ENCODE assay signal across 20 cellular contexts in genomic region chr15:41782486-41783271, GRCh38. TPM values are rescaled to one million over a fixed set of nuclear protein-coding genes. Genes with fewer than 3 reads are reported as not detected.
DNase-seq lines count a peak whose midpoint lies in the region; ATAC-seq, FAIRE-seq and TF ChIP-seq lines count a peak whose summit lies in the region.
"Had no signal": no experiment of that assay in that cellular context is flagged by ENCODE, and none has a peak within 500 bp of the region (broad histone marks: within the 10 kb centered on the region; RNA-seq: fewer than 3 reads in every experiment).

No MANE protein-coding gene starts in this region.

- TF ChIP-seq CTCF in HepG2 (CRISPR knock-in tag; IDR thresholded peaks at IDR 0.05) (no peak), right lobe of liver (IDR thresholded peaks at IDR 0.05) (no peak), IMR-90 (conservative IDR thresholded peaks at IDR 0.05; ENCODE audit: low read depth, low read length) (no peak), type B pancreatic cell (conservative IDR thresholded peaks at IDR 0.05) (no peak), mammary epithelial cell (conservative IDR thresholded peaks at IDR 0.05 in 1 of 2, IDR thresholded peaks at IDR 0.05 in 1 of 2; ENCODE audit: extremely low read depth in 1 of 2, insufficient read depth in 1 of 2, low read depth in 1 of 2, low read length in 2 of 2) (no peak)

- H3K23ac ChIP-seq in IMR-90 (ENCODE audit: low read depth, low read length): 0 out of 2 replicates have a peak overlapping the region, but pooled peaks have one; percentile 11

- H3K4me1 ChIP-seq in HepG2 (ENCODE audit: insufficient read depth, low read length) (peaks cover 55% of the 10 kb centered on the region), right lobe of liver (peaks cover 0 to 6% (median 0%) of the 10 kb centered on the region in 4 donors), IMR-90 (ENCODE audit: control insufficient read depth, insufficient read depth, low read length) (peaks cover 8% of the 10 kb centered on the region), mammary epithelial cell (ENCODE audit: insufficient read depth, low read length) (peaks cover 28% of the 10 kb centered on the region)

- H3K4me3 Mint-ChIP-seq in central memory CD8-positive, alpha-beta T cell: no peak overlapping the region
- H3K4me3 Mint-ChIP-seq in type B pancreatic cell: peak overlapping the region; percentile 2
- H3K4me3 Mint-ChIP-seq: activated CD8-positive, alpha-beta T cell treated with anti-CD3 and anti-CD28 coated beads, Interleukin-2, amount 10 ng/mL, durations not matched to agents 7 days and 5 days; activated T-helper 1 cell treated with anti-CD3 and anti-CD28 coated beads, Interleukin-12 subunit alpha, Interleukin-12 subunit beta, Interleukin-2, Interleukin-4 antibody, amounts not matched to agents 30 ng/mL and 10 ng/mL and 1 ng/mL, durations not matched to agents 14 hours and 24 hours and 36 hours; CD4-positive, CD25-positive, alpha-beta regulatory T cell; stimulated activated effector memory CD8-positive, alpha-beta T cell treated with anti-CD3 and anti-CD28 coated beads, Interleukin-12 subunit alpha, Interleukin-12 subunit beta, amount 100 ng/mL, for 72 hours had no signal

- intact Hi-C loops in HepG2 (cut with micrococcal nuclease; ENCODE audit: unreplicated experiment) (no loop called here), right lobe of liver (cut with DNase I) (no loop called here), IMR-90 (cut with micrococcal nuclease) (no loop called here), mammary epithelial cell (cut with micrococcal nuclease) (no loop called here)

- H3K4me3 ChIP-seq in HepG2 (replicated peaks in 1 of 3; ENCODE audit: insufficient read depth in 1 of 3, low read depth in 2 of 3, low read length in 3 of 3): no peak overlapping the region
- no peak overlapping the region for H3K4me3 ChIP-seq in right lobe of liver
- no peak overlapping the region for H3K4me3 ChIP-seq in IMR-90 (ENCODE audit: insufficient read depth, low read depth, low read length)
- H3K4me3 ChIP-seq in mammary epithelial cell (replicated peaks in 1 of 3; ENCODE audit: insufficient read depth in 1 of 3, low read depth in 2 of 3, low read length in 3 of 3): no peak overlapping the region
- H3K4me3 ChIP-seq: HAP-1, left lung, mucosa of descending colon, transverse colon had no signal

- H4K5ac ChIP-seq in IMR-90 (ENCODE audit: low read depth, low read length): no peak overlapping the region

- DNase-seq in HepG2 (ENCODE audit: low spot score) (no peak), right lobe of liver (no peak), IMR-90 (no peak), type B pancreatic cell (ENCODE audit: extremely low spot score, unreplicated experiment) (no peak), NCI-H2171 (lab: John Stamatoyannopoulos, UW) (no peak), mammary epithelial cell (no peak)
- no peak for DNase-seq in central memory CD8-positive, alpha-beta T cell (ENCODE audit: low spot score in 2 of 2)
- DNase-seq: activated CD8-positive, alpha-beta T cell treated with anti-CD3 and anti-CD28 coated beads, Interleukin-2, amount 10 ng/mL, durations not matched to agents 7 days and 5 days; CD4-positive, CD25-positive, alpha-beta regulatory T cell; left lung; MM.1S; mucosa of descending colon; NCI-H2029; stimulated activated CD4-positive, alpha-beta T cell treated with anti-CD3 and anti-CD28 coated beads, Interleukin-15, amount 100 ng/mL, for 24 hours; transverse colon had no signal

- peak overlapping the region; percentile 18 for H3K27ac Mint-ChIP-seq in central memory CD8-positive, alpha-beta T cell (ENCODE audit: low read depth)
- no peak overlapping the region for H3K27ac Mint-ChIP-seq in type B pancreatic cell
- H3K27ac Mint-ChIP-seq: activated CD8-positive, alpha-beta T cell treated with anti-CD3 and anti-CD28 coated beads, Interleukin-2, amount 10 ng/mL, durations not matched to agents 7 days and 5 days; activated T-helper 1 cell treated with anti-CD3 and anti-CD28 coated beads, Interleukin-12 subunit alpha, Interleukin-12 subunit beta, Interleukin-2, Interleukin-4 antibody, amounts not matched to agents 30 ng/mL and 10 ng/mL and 1 ng/mL, durations not matched to agents 14 hours and 24 hours and 36 hours; CD4-positive, CD25-positive, alpha-beta regulatory T cell; stimulated activated effector memory CD8-positive, alpha-beta T cell treated with anti-CD3 and anti-CD28 coated beads, Interleukin-12 subunit alpha, Interleukin-12 subunit beta, amount 100 ng/mL, for 72 hours had no signal

- H3K36me3 Mint-ChIP-seq in central memory CD8-positive, alpha-beta T cell (ENCODE audit: insufficient read depth): peaks cover 5% of the 10 kb centered on the region
- H3K36me3 Mint-ChIP-seq in type B pancreatic cell: peaks cover 10% of the 10 kb centered on the region

- 0 out of 2 replicates have a peak overlapping the region, but pooled peaks have one; percentile 23 for H3K14ac ChIP-seq in IMR-90 (replicated peaks; ENCODE audit: low read depth, low read length)

- dilution Hi-C loops in IMR-90 (cut with HindIII; ENCODE audit: low sequenced_read_pairs, unreplicated experiment) (no loop called here), mammary epithelial cell (cut with HindIII; ENCODE audit: low sequenced_read_pairs) (no loop called here)

- no peak overlapping the region for H3K56ac ChIP-seq in IMR-90 (ENCODE audit: extremely low read depth, insufficient read depth, low read length)

- CTCF ChIA-PET in HepG2 (lab: Yijun Ruan, JAX; ENCODE audit: low intra/inter-chr PET ratio, low total read pairs): no interaction called here
- CTCF ChIA-PET in IMR-90 (lab: Yijun Ruan, JAX): interaction anchor here (1.0 kb wide), 1 partner anchor 10 kb away, joined by 3 read pairs; no protein-coding TSS in a partner anchor
- CTCF ChIA-PET in mammary epithelial cell (lab: Charles Lee; ENCODE audit: low non-redundant PET): no interaction called here

- no peaks in the 10 kb centered on the region for H3K27me3 Mint-ChIP-seq in central memory CD8-positive, alpha-beta T cell
- H3K27me3 Mint-ChIP-seq in type B pancreatic cell: no peaks in the 10 kb centered on the region
- H3K27me3 Mint-ChIP-seq: CD4-positive, CD25-positive, alpha-beta regulatory T cell had no signal

- TF ChIP-seq RAD21 in HepG2 (CRISPR knock-in tag; IDR thresholded peaks at IDR 0.05) (no peak), IMR-90 (IDR thresholded peaks at IDR 0.05; ENCODE audit: low read length) (no peak)

- no peak overlapping the region for H3K4me2 ChIP-seq in HepG2 (ENCODE audit: low read depth, low read length)
- H3K4me2 ChIP-seq in IMR-90 (ENCODE audit: low read depth, low read length): no peak overlapping the region
- H3K4me2 ChIP-seq in mammary epithelial cell (ENCODE audit: insufficient read depth, low read depth, low read length): no peak overlapping the region

- H3K9me3 ChIP-seq in HepG2 (ENCODE audit: low read length) (no peaks in the 10 kb centered on the region), right lobe of liver (no peaks in the 10 kb centered on the region), IMR-90 (ENCODE audit: control insufficient read depth, insufficient read depth, low read length) (no peaks in the 10 kb centered on the region), mammary epithelial cell (replicated peaks; ENCODE audit: insufficient read depth, low read length) (no peaks in the 10 kb centered on the region)
- H3K9me3 ChIP-seq: HAP-1, left lung, mucosa of descending colon, neutrophil, transverse colon had no signal

- no peaks in the 10 kb centered on the region for H3K27me3 ChIP-seq in HepG2 (ENCODE audit: control insufficient read depth in 1 of 2, insufficient read depth in 2 of 2, low read length in 2 of 2)
- H3K27me3 ChIP-seq in right lobe of liver: no peaks in the 10 kb centered on the region
- no peaks in the 10 kb centered on the region for H3K27me3 ChIP-seq in IMR-90 (ENCODE audit: control insufficient read depth, insufficient read depth, low read length)
- H3K27me3 ChIP-seq in mammary epithelial cell (ENCODE audit: insufficient read depth, low read length): no peaks in the 10 kb centered on the region
- H3K27me3 ChIP-seq: left lung, neutrophil, transverse colon had no signal

- H3K9ac ChIP-seq in HepG2 (ENCODE audit: insufficient read depth, low read depth, low read length): no peak overlapping the region; the same call in 1 of the 2 replicates
- no peak overlapping the region for H3K9ac ChIP-seq in IMR-90 (ENCODE audit: low read depth, low read length)
- H3K9ac ChIP-seq in mammary epithelial cell (ENCODE audit: insufficient read depth, low read length): no peak overlapping the region

- peak overlapping the region; percentile 8 for H3K27ac ChIP-seq in HepG2 (ENCODE audit: extremely low read length, insufficient read depth, low read length)
- H3K27ac ChIP-seq in right lobe of liver: no peak overlapping the region
- H3K27ac ChIP-seq in IMR-90 (ENCODE audit: insufficient read depth, low read length): no peak overlapping the region
- no peak overlapping the region for H3K27ac ChIP-seq in mammary epithelial cell (ENCODE audit: insufficient read depth, low read depth, low read length)
- H3K27ac ChIP-seq: left lung, neutrophil, transverse colon had no signal

- H4K91ac ChIP-seq in IMR-90 (ENCODE audit: insufficient read depth, low read depth, low read length): no peak overlapping the region

- no peaks in the 10 kb centered on the region for H3K9me3 Mint-ChIP-seq in central memory CD8-positive, alpha-beta T cell
- H3K9me3 Mint-ChIP-seq in type B pancreatic cell: no peaks in the 10 kb centered on the region
- H3K9me3 Mint-ChIP-seq: activated T-helper 1 cell treated with anti-CD3 and anti-CD28 coated beads, Interleukin-12 subunit alpha, Interleukin-12 subunit beta, Interleukin-2, Interleukin-4 antibody, amounts not matched to agents 30 ng/mL and 10 ng/mL and 1 ng/mL, durations not matched to agents 14 hours and 24 hours and 36 hours; CD4-positive, CD25-positive, alpha-beta regulatory T cell; stimulated activated effector memory CD8-positive, alpha-beta T cell treated with anti-CD3 and anti-CD28 coated beads, Interleukin-12 subunit alpha, Interleukin-12 subunit beta, amount 100 ng/mL, for 72 hours had no signal

- H4K8ac ChIP-seq in IMR-90 (ENCODE audit: low read depth in 2 of 2, low read length in 2 of 2): no peak overlapping the region

- no peak overlapping the region for H3K18ac ChIP-seq in IMR-90 (ENCODE audit: low read depth, low read length)

- H2AK5ac ChIP-seq in IMR-90 (ENCODE audit: low read depth, low read length): 0 out of 2 replicates have a peak overlapping the region, but pooled peaks have one; percentile 54

- H4K20me1 ChIP-seq in HepG2 (ENCODE audit: insufficient read depth, low read length) (no peaks in the 10 kb centered on the region), IMR-90 (ENCODE audit: insufficient read depth, low read length) (peaks cover 14% of the 10 kb centered on the region; the same call in 1 of the 2 replicates), mammary epithelial cell (ENCODE audit: insufficient read depth, low read length) (no peaks in the 10 kb centered on the region)

- TF ChIP-seq POLR2A in HepG2 (IDR thresholded peaks at IDR 0.05; ENCODE audit: insufficient read depth in 1 of 2, low read depth in 2 of 2, low read length in 2 of 2) (no peak), right lobe of liver (IDR thresholded peaks at IDR 0.05) (no peak), IMR-90 (IDR thresholded peaks at IDR 0.05; ENCODE audit: low read depth, low read length) (no peak)

- BruUV-seq in HepG2 (replicated peaks; lab: Mats Ljungman, UMichigan) (no TSS peak), IMR-90 (replicated peaks; lab: Mats Ljungman, UMichigan) (no TSS peak), mammary epithelial cell (replicated peaks; lab: Mats Ljungman, UMichigan) (no TSS peak)

- H3K36me3 ChIP-seq in HepG2 (replicated peaks in 1 of 2; ENCODE audit: control insufficient read depth in 1 of 2, insufficient read depth in 2 of 2, low read length in 2 of 2) (no peaks in the 10 kb centered on the region), right lobe of liver (no peaks in the 10 kb centered on the region), IMR-90 (ENCODE audit: control insufficient read depth, insufficient read depth, low read length) (no peaks in the 10 kb centered on the region), mammary epithelial cell (ENCODE audit: insufficient read depth, low read length) (no peaks in the 10 kb centered on the region)
- H3K36me3 ChIP-seq: HAP-1, left lung, neutrophil, transverse colon had no signal

- no peak overlapping the region for H2AFZ ChIP-seq in HepG2 (ENCODE audit: low read length)
- H2AFZ ChIP-seq in IMR-90 (replicated peaks; ENCODE audit: low read length, poor library complexity): no peak overlapping the region
- no peak overlapping the region for H2AFZ ChIP-seq in mammary epithelial cell (ENCODE audit: low read depth, low read length)

- ATAC-seq in HepG2: no peak
- ATAC-seq in right lobe of liver: no peak
- no peak for ATAC-seq in IMR-90 (ENCODE audit: low read depth)
- ATAC-seq in central memory CD8-positive, alpha-beta T cell (replicated peaks; ENCODE audit: extremely low read depth, poor library complexity, severe bottlenecking): no peak
- ATAC-seq in GM21576 (IDR thresholded peaks at IDR 0.05; ENCODE audit: unreplicated experiment): no peak
- ATAC-seq: activated CD8-positive, alpha-beta T cell treated with anti-CD3 and anti-CD28 coated beads, Interleukin-2, amount 10 ng/mL, durations not matched to agents 7 days and 5 days; left lung; mucosa of descending colon; stimulated activated effector memory CD8-positive, alpha-beta T cell treated with anti-CD3 and anti-CD28 coated beads, Interleukin-12 subunit alpha, Interleukin-12 subunit beta, amount 100 ng/mL, for 72 hours had no signal

- no peak overlapping the region for H2BK20ac ChIP-seq in IMR-90 (ENCODE audit: low read depth, low read length)

- no peak overlapping the region for H3K4ac ChIP-seq in IMR-90 (ENCODE audit: low read depth, low read length)

- H3K79me1 ChIP-seq in IMR-90 (ENCODE audit: low read depth in 1 of 2, low read length in 2 of 2): peaks cover 26 to 67% of the 10 kb centered on the region in 2 experiments

- 89% methylated on average over 3 of the region's 3 CpGs for WGBS in HepG2 (ENCODE audit: low lambda C conversion rate)
- 40% methylated on average over 1 of the region's 3 CpGs for WGBS in right lobe of liver (ENCODE audit: insufficient coverage, low coverage, low lambda C conversion rate, missing lambda C conversion rate)
- 100% methylated on average over 1 of the region's 3 CpGs; no CpG with 5 or more reads in 1 of the 2 experiments for WGBS in IMR-90 (ENCODE audit: extremely low coverage in 2 of 2, insufficient read length in 1 of 2), 2 experiments
- 89% methylated on average over 3 of the region's 3 CpGs for WGBS in mammary epithelial cell (ENCODE audit: low coverage, missing lambda C conversion rate)

- H3K79me2 ChIP-seq in HepG2 (ENCODE audit: insufficient read depth, low read length) (peaks cover 3% of the 10 kb centered on the region), mammary epithelial cell (ENCODE audit: insufficient read depth, low read length) (peaks cover 99% of the 10 kb centered on the region)

- H2BK120ac ChIP-seq in IMR-90 (ENCODE audit: low read depth, low read length): no peak overlapping the region

- H2BK5ac ChIP-seq in IMR-90 (ENCODE audit: low read depth, low read length, poor library complexity, severe bottlenecking): no peak overlapping the region

- no peak overlapping the region for H2BK15ac ChIP-seq in IMR-90 (ENCODE audit: low read depth, low read length)

- peaks cover 5% of the 10 kb centered on the region for H3K9me1 ChIP-seq in IMR-90 (ENCODE audit: insufficient read depth, low read length)

- H2AK9ac ChIP-seq in IMR-90 (replicated peaks; ENCODE audit: low read depth, low read length, poor library complexity): no peak overlapping the region

- FAIRE-seq in HepG2 (lab: Jason Lieb, UNC): no peak

- H3K4me1 Mint-ChIP-seq in central memory CD8-positive, alpha-beta T cell: peaks cover 37% of the 10 kb centered on the region
- H3K4me1 Mint-ChIP-seq in type B pancreatic cell (ENCODE audit: unreplicated experiment): peaks cover 31% of the 10 kb centered on the region

- TF ChIP-seq EP300 in HepG2 (IDR thresholded peaks at IDR 0.05; ENCODE audit: low read depth in 2 of 2, low read length in 2 of 2): no peak
- TF ChIP-seq EP300 in HepG2 (CRISPR knock-in tag; IDR thresholded peaks at IDR 0.05; ENCODE audit: borderline replicate concordance): no peak

- POLR2A ChIA-PET in HepG2 (lab: Yijun Ruan, JAX) (interaction anchor here (1.0 kb wide), 1 partner anchor 9 kb away, joined by 3 read pairs; no protein-coding TSS in a partner anchor), IMR-90 (lab: Charles Lee; ENCODE audit: unreplicated experiment) (no interaction called here)

- in situ Hi-C loops in HepG2 (cut with HindIII; ENCODE audit: extremely low pct_ligation_motif_present, low pct_unique_long_range_greater_than_20kb) (no loop called here), IMR-90 (cut with MboI; ENCODE audit: low sequenced_read_pairs) (no loop called here), mammary epithelial cell (cut with MboI; ENCODE audit: low sequenced_read_pairs in 2 of 2) (no loop called here)

RNA-seq across cellular contexts. Expression of gene MAPKBP1, which starts 8.4 kb away (rescaled TPM):
- 3.9 and 7.3 TPM in 2 replicates for total RNA-seq in HepG2 (2016; rRNA removed; fragmentation: Illumina TruSeq; extraction: Trizol)
- 2.9 and 4.5 TPM in 2 replicates for total RNA-seq in HepG2 (2016; cell fraction: cytosol; rRNA removed; fragmentation: Illumina TruSeq; extraction: Trizol; ENCODE audit: low read depth)
- 3.2 and 7.7 TPM in 2 replicates for total RNA-seq in HepG2 (2016; cell fraction: insoluble cytoplasmic fraction; rRNA removed; fragmentation: Illumina TruSeq; extraction: Trizol)
- 2.3 and 2.4 TPM in 2 replicates for total RNA-seq in HepG2 (2016; cell fraction: membrane; rRNA removed; fragmentation: Illumina TruSeq; extraction: Trizol)
- 12.3 and 15.3 TPM in 2 replicates for total RNA-seq in HepG2 (2016; cell fraction: nucleus; rRNA removed; fragmentation: Illumina TruSeq; extraction: Trizol)
- 3.0 and 4.7 TPM in 2 replicates for polyA plus RNA-seq in HepG2 (2011; rRNA removed)
- polyA plus RNA-seq in HepG2 (2011; cell fraction: cytosol; rRNA removed): 0.88 and 1.0 TPM in 2 replicates
- polyA plus RNA-seq in HepG2 (2011; cell fraction: nucleus; rRNA removed): 26.1 and 64.5 TPM in 2 replicates
- polyA plus RNA-seq in HepG2 (2012): 3.9 and 4.1 TPM in 2 replicates
- polyA plus RNA-seq in HepG2 (2016; cell fraction: cytosol; fragmentation: Illumina TruSeq; extraction: Trizol; ENCODE audit: low read depth): 0.11 and 0.12 TPM in 2 replicates
- polyA plus RNA-seq in HepG2 (2016; cell fraction: insoluble cytoplasmic fraction; fragmentation: Illumina TruSeq; extraction: Trizol; ENCODE audit: low read depth): 0.94 and 1.7 TPM in 2 replicates
- 0.27 and 0.49 TPM in 2 replicates for polyA plus RNA-seq in HepG2 (2016; cell fraction: membrane; fragmentation: Illumina TruSeq; extraction: Trizol; ENCODE audit: low read depth)
- polyA plus RNA-seq in HepG2 (2016; cell fraction: nucleus; fragmentation: Illumina TruSeq; extraction: Trizol; ENCODE audit: insufficient read depth, low read depth): 19.4 and 21.3 TPM in 2 replicates
- 17.2 and 24.6 TPM in 2 replicates for polyA minus RNA-seq in HepG2 (2011; rRNA and poly(A)+ RNA removed; ENCODE audit: low replicate concordance)
- polyA minus RNA-seq in HepG2 (2011; cell fraction: cytosol; rRNA and poly(A)+ RNA removed): 3.0 and 3.1 TPM in 2 replicates
- 23.3 and 23.4 TPM in 2 replicates for polyA minus RNA-seq in HepG2 (2011; cell fraction: nucleus; rRNA and poly(A)+ RNA removed)
- total RNA-seq in right lobe of liver: 1 to 10 TPM; 4.3 to 7.9 (median 5.7) TPM
- total RNA-seq in IMR-90 (2012; rRNA removed): 10.3 and 12.5 TPM in 2 replicates
- 14.7 and 15.3 TPM in 2 replicates for polyA plus RNA-seq in IMR-90 (2012; rRNA removed)
- 4.8 and 6.1 TPM in 2 replicates for polyA plus RNA-seq in IMR-90 (2012; cell fraction: cytosol; rRNA removed)
- polyA plus RNA-seq in IMR-90 (2012; cell fraction: nucleus; rRNA removed; ENCODE audit: low replicate concordance): 40.6 and 67.6 TPM in 2 replicates
- total RNA-seq in type B pancreatic cell (ENCODE audit: low replicate concordance): 21.1 and 34.8 TPM in 2 replicates
- total RNA-seq in mammary epithelial cell: 100 to 1,000 TPM in 1 of 2 donors, 10 to 100 TPM in 1; 41.3 to 109 TPM
- 13.2 TPM for polyA plus RNA-seq in mammary epithelial cell
- polyA minus RNA-seq in mammary epithelial cell: 128 TPM

RNA-seq across cellular contexts. Expression of gene JMJD7, which starts 45.2 kb away (rescaled TPM):
- total RNA-seq in HepG2 (2016; rRNA removed; fragmentation: Illumina TruSeq; extraction: Trizol): 5.4 and 7.1 TPM in 2 replicates
- total RNA-seq in HepG2 (2016; cell fraction: cytosol; rRNA removed; fragmentation: Illumina TruSeq; extraction: Trizol; ENCODE audit: low read depth): 0.40 and 0.53 TPM in 2 replicates
- total RNA-seq in HepG2 (2016; cell fraction: insoluble cytoplasmic fraction; rRNA removed; fragmentation: Illumina TruSeq; extraction: Trizol): 6.2 and 6.5 TPM in 2 replicates
- total RNA-seq in HepG2 (2016; cell fraction: membrane; rRNA removed; fragmentation: Illumina TruSeq; extraction: Trizol): 2.0 and 2.1 TPM in 2 replicates
- total RNA-seq in HepG2 (2016; cell fraction: nucleus; rRNA removed; fragmentation: Illumina TruSeq; extraction: Trizol): 7.6 and 8.2 TPM in 2 replicates
- 6.4 and 7.2 TPM in 2 replicates for polyA plus RNA-seq in HepG2 (2011; rRNA removed)
- polyA plus RNA-seq in HepG2 (2011; cell fraction: cytosol; rRNA removed): 4.5 and 4.9 TPM in 2 replicates
- 22.2 and 32.3 TPM in 2 replicates for polyA plus RNA-seq in HepG2 (2011; cell fraction: nucleus; rRNA removed)
- polyA plus RNA-seq in HepG2 (2012): 3.7 and 5.4 TPM in 2 replicates
- 2.3 TPM in 2 replicates for polyA plus RNA-seq in HepG2 (2016; cell fraction: cytosol; fragmentation: Illumina TruSeq; extraction: Trizol; ENCODE audit: low read depth)
- 5.3 and 6.2 TPM in 2 replicates for polyA plus RNA-seq in HepG2 (2016; cell fraction: insoluble cytoplasmic fraction; fragmentation: Illumina TruSeq; extraction: Trizol; ENCODE audit: low read depth)
- 2.5 and 2.6 TPM in 2 replicates for polyA plus RNA-seq in HepG2 (2016; cell fraction: membrane; fragmentation: Illumina TruSeq; extraction: Trizol; ENCODE audit: low read depth)
- polyA plus RNA-seq in HepG2 (2016; cell fraction: nucleus; fragmentation: Illumina TruSeq; extraction: Trizol; ENCODE audit: insufficient read depth, low read depth): 17.3 and 19.5 TPM in 2 replicates
- polyA minus RNA-seq in HepG2 (2011; rRNA and poly(A)+ RNA removed; ENCODE audit: low replicate concordance): 7.1 and 9.6 TPM in 2 replicates
- 1.2 and 4.6 TPM in 2 replicates for polyA minus RNA-seq in HepG2 (2011; cell fraction: cytosol; rRNA and poly(A)+ RNA removed)
- polyA minus RNA-seq in HepG2 (2011; cell fraction: nucleus; rRNA and poly(A)+ RNA removed): 3.2 and 8.8 TPM in 2 replicates
- 1 to 10 TPM; 6.0 to 8.6 (median 7.3) TPM for total RNA-seq in right lobe of liver
- total RNA-seq in IMR-90 (2012; rRNA removed): 3.6 and 5.0 TPM in 2 replicates
- 6.3 and 8.1 TPM in 2 replicates for polyA plus RNA-seq in IMR-90 (2012; rRNA removed)
- polyA plus RNA-seq in IMR-90 (2012; cell fraction: cytosol; rRNA removed): 7.9 and 8.2 TPM in 2 replicates
- 12.6 and 22.4 TPM in 2 replicates for polyA plus RNA-seq in IMR-90 (2012; cell fraction: nucleus; rRNA removed; ENCODE audit: low replicate concordance)
- 29.0 and 51.7 TPM in 2 replicates for total RNA-seq in type B pancreatic cell (ENCODE audit: low replicate concordance)
- total RNA-seq in mammary epithelial cell: 10 to 100 TPM in 1 of 2 donors, 1 to 10 TPM in 1; 5.8 to 22.3 TPM
- polyA plus RNA-seq in mammary epithelial cell: 21.5 TPM
- polyA minus RNA-seq in mammary epithelial cell: 6.9 TPM

RNA-seq across cellular contexts. Expression of gene PLA2G4B, which starts 56.0 kb away (rescaled TPM):
- 0.55 and 5.1 TPM in 2 replicates for total RNA-seq in HepG2 (2016; rRNA removed; fragmentation: Illumina TruSeq; extraction: Trizol)
- 1.1 and 1.6 TPM in 2 replicates for total RNA-seq in HepG2 (2016; cell fraction: cytosol; rRNA removed; fragmentation: Illumina TruSeq; extraction: Trizol; ENCODE audit: low read depth)
- 0.88 and 2.9 TPM in 2 replicates for total RNA-seq in HepG2 (2016; cell fraction: insoluble cytoplasmic fraction; rRNA removed; fragmentation: Illumina TruSeq; extraction: Trizol)
- total RNA-seq in HepG2 (2016; cell fraction: membrane; rRNA removed; fragmentation: Illumina TruSeq; extraction: Trizol): 0.55 and 1.1 TPM in 2 replicates
- total RNA-seq in HepG2 (2016; cell fraction: nucleus; rRNA removed; fragmentation: Illumina TruSeq; extraction: Trizol): 4.1 and 4.8 TPM in 2 replicates
- 8.0 and 10.2 TPM in 2 replicates for polyA plus RNA-seq in HepG2 (2011; rRNA removed)
- 1.2 and 1.9 TPM in 2 replicates for polyA plus RNA-seq in HepG2 (2011; cell fraction: cytosol; rRNA removed)
- polyA plus RNA-seq in HepG2 (2011; cell fraction: nucleus; rRNA removed): 51.3 and 67.9 TPM in 2 replicates
- polyA plus RNA-seq in HepG2 (2012): 2.9 and 3.7 TPM in 2 replicates
- 0.61 and 1.4 TPM in 2 replicates for polyA plus RNA-seq in HepG2 (2016; cell fraction: cytosol; fragmentation: Illumina TruSeq; extraction: Trizol; ENCODE audit: low read depth)
- 0.63 and 1.2 TPM in 2 replicates for polyA plus RNA-seq in HepG2 (2016; cell fraction: insoluble cytoplasmic fraction; fragmentation: Illumina TruSeq; extraction: Trizol; ENCODE audit: low read depth)
- polyA plus RNA-seq in HepG2 (2016; cell fraction: membrane; fragmentation: Illumina TruSeq; extraction: Trizol; ENCODE audit: low read depth): 1.0 and 1.5 TPM in 2 replicates
- 15.6 and 20.4 TPM in 2 replicates for polyA plus RNA-seq in HepG2 (2016; cell fraction: nucleus; fragmentation: Illumina TruSeq; extraction: Trizol; ENCODE audit: insufficient read depth, low read depth)
- polyA minus RNA-seq in HepG2 (2011; rRNA and poly(A)+ RNA removed; ENCODE audit: low replicate concordance): 1.1 and 2.7 TPM in 2 replicates
- polyA minus RNA-seq in HepG2 (2011; cell fraction: cytosol; rRNA and poly(A)+ RNA removed): 2.2 TPM in 1 of 2 replicates, not detected in the other
- polyA minus RNA-seq in HepG2 (2011; cell fraction: nucleus; rRNA and poly(A)+ RNA removed): 4.4 and 4.6 TPM in 2 replicates
- 1 to 10 TPM in 5 of 6 experiments, under 1 TPM in 1; 0.31 to 7.3 (median 4.7) TPM for total RNA-seq in right lobe of liver
- under 0.01 and 0.18 TPM in 2 replicates for total RNA-seq in IMR-90 (2012; rRNA removed)
- polyA plus RNA-seq in IMR-90 (2012; rRNA removed): 3.1 and 5.8 TPM in 2 replicates
- 0.90 and 1.6 TPM in 2 replicates for polyA plus RNA-seq in IMR-90 (2012; cell fraction: cytosol; rRNA removed)
- polyA plus RNA-seq in IMR-90 (2012; cell fraction: nucleus; rRNA removed; ENCODE audit: low replicate concordance): 31.6 and 69.2 TPM in 2 replicates
- total RNA-seq in type B pancreatic cell (ENCODE audit: low replicate concordance): 17.7 and 19.9 TPM in 2 replicates
- total RNA-seq in mammary epithelial cell: 10 to 100 TPM in 1 of 2 donors, 1 to 10 TPM in 1; 1.5 to 11.2 TPM
- polyA plus RNA-seq in mammary epithelial cell: 3.8 TPM
- 2.0 TPM for polyA minus RNA-seq in mammary epithelial cell
